8 cellular contexts compared by ENCODE assay signal in genomic region chr3:107927361-107928083, GRCh38.
DNase-seq lines count a peak whose midpoint lies in the region; ATAC-seq and TF ChIP-seq lines count a peak whose summit lies in the region.

No MANE protein-coding gene starts in this region.

- TF ChIP-seq CTCF in epithelial cell of esophagus (IDR thresholded peaks at IDR 0.05; ENCODE audit: insufficient read depth, low read depth, low read length, missing control alignments) (peak; percentile 80), mucosa of descending colon (IDR thresholded peaks at IDR 0.05) (peak; percentile 89)

- peaks cover 16% of the 10 kb centered on the region for H3K27me3 ChIP-seq in CD4-positive, CD25-positive, alpha-beta regulatory T cell (ENCODE audit: control insufficient read depth, insufficient read depth, low read length)

- DNase-seq in CD4-positive, CD25-positive, alpha-beta regulatory T cell, result peak; percentile 29 to 78 (median 59)
- DNase-seq in NOMO-1 treated with dmso at 0.1 percent for 144 hours (lab: John Stamatoyannopoulos, UW; ENCODE audit: unreplicated experiment), result peak; percentile 71
- DNase-seq in activated T-cell treated with anti-CD3 and anti-CD28 coated beads for 24 hours (ENCODE audit: low read depth), result peak; percentile 61
- peak; percentile 71 for DNase-seq in epithelial cell of esophagus (ENCODE audit: low read depth)
- DNase-seq in mucosa of descending colon, result peak; percentile 72 to 79 (median 77)
- DNase-seq in stimulated activated CD8-positive, alpha-beta memory T cell treated with anti-CD3 and anti-CD28 coated beads, Interleukin-2, amount 100 ng/mL, for 48 hours (ENCODE audit: low read depth in 2 of 2), result peak; percentile 52 to 59

- no peaks in the 10 kb centered on the region for H3K9me3 ChIP-seq in CD4-positive, CD25-positive, alpha-beta regulatory T cell (ENCODE audit: control insufficient read depth in 2 of 2, low read length in 2 of 2)
- H3K9me3 ChIP-seq in mucosa of descending colon, result no peaks in the 10 kb centered on the region

- peaks cover 0 to 2% (median 0%) of the 10 kb centered on the region in 7 donors for H3K9me3 Mint-ChIP-seq in CD4-positive, CD25-positive, alpha-beta regulatory T cell

- peak overlapping the region; percentile 70 for H3K4me3 ChIP-seq in CD4-positive, CD25-positive, alpha-beta regulatory T cell (ENCODE audit: low read depth, low read length)
- H3K4me3 ChIP-seq in epithelial cell of esophagus (ENCODE audit: low read length) (peak overlapping the region; percentile 61), mucosa of descending colon (no peak overlapping the region)

- no peak overlapping the region for H3K27ac ChIP-seq in CD4-positive, CD25-positive, alpha-beta regulatory T cell (ENCODE audit: insufficient read depth, low read length, poor library complexity, severe bottlenecking)

- intact Hi-C loops in mucosa of descending colon (cut with DNase I, micrococcal nuclease), result no loop called here

- no peaks in the 10 kb centered on the region for H3K36me3 ChIP-seq in CD4-positive, CD25-positive, alpha-beta regulatory T cell (ENCODE audit: control insufficient read depth, insufficient read depth, low read length)
- no peaks in the 10 kb centered on the region for H3K36me3 ChIP-seq in mucosa of descending colon (ENCODE audit: low read depth)

- peak; percentile 87 to 89 for ATAC-seq in CD4-positive, CD25-positive, alpha-beta regulatory T cell (ENCODE audit: low read depth in 2 of 2)
- ATAC-seq in GM19455 (IDR thresholded peaks at IDR 0.05; ENCODE audit: unreplicated experiment) (peak; percentile 95), HG03565 (IDR thresholded peaks at IDR 0.05; ENCODE audit: unreplicated experiment) (peak; percentile 87), mucosa of descending colon (peak; percentile 98)

- H3K27ac Mint-ChIP-seq in CD4-positive, CD25-positive, alpha-beta regulatory T cell, result peak overlapping the region; percentile 13 to 76 (median 40)

- peaks cover 12% of the 10 kb centered on the region for H3K4me1 ChIP-seq in CD4-positive, CD25-positive, alpha-beta regulatory T cell (ENCODE audit: control insufficient read depth, insufficient read depth, low read length, poor library complexity, severe bottlenecking)
- no peaks in the 10 kb centered on the region for H3K4me1 ChIP-seq in mucosa of descending colon (ENCODE audit: low read depth)

- peak overlapping the region; percentile 20 to 93 (median 89) for H3K4me3 Mint-ChIP-seq in CD4-positive, CD25-positive, alpha-beta regulatory T cell

- no peaks in the 10 kb centered on the region for H3K36me3 Mint-ChIP-seq in CD4-positive, CD25-positive, alpha-beta regulatory T cell

- H3K4me1 Mint-ChIP-seq in CD4-positive, CD25-positive, alpha-beta regulatory T cell, result peaks cover 0 to 15% (median 10%) of the 10 kb centered on the region in 4 donors

- peaks cover 24% of the 10 kb centered on the region for H3K27me3 Mint-ChIP-seq in CD4-positive, CD25-positive, alpha-beta regulatory T cell
